ENCODE assay signal across 27 cellular contexts in the genomic region with DNA sequence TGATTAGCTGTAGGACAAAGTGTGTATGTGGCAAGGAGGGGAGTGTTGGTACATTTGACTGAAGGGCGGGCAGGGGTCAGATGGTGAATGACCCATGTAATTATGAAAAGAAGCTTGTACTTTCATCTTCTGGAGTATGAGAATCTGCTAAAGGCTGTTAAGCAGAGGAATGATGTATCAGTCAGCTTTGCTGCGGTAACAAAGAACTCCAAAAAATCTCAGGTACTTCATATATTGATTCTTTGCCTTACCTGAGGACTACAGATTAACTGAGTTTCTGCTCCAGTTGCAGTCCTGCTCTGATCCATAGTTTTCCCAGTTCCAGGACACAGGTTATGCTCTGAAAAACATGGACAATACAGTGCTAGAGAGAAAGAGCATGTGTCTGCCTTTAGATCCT.
"Had no signal": no experiment of that assay in that cellular context is flagged by ENCODE, and none has a peak within 500 bp of the region (broad histone marks: within the 10 kb centered on the region; RNA-seq: fewer than 3 reads in every experiment).

No MANE protein-coding gene starts in this region.

- H3K9me3 ChIP-seq: MG63 had no signal

- H3K4me3 ChIP-seq: MG63 had no signal

- H3K36me3 ChIP-seq: MG63 had no signal

- H3K27me3 ChIP-seq: MG63 had no signal

- DNase-seq: MG63, MM.1S, MV-4-11, NCI-H1092, NCI-H1092 treated with DMSO at 0.1 percent for 48 hours, NCI-H1105, NCI-H1105 treated with DMSO at 0.1 percent for 48 hours, NCI-H1417 treated with DMSO at 0.1 percent for 48 hours, NCI-H1436, NCI-H1436 treated with DMSO at 0.1 percent for 48 hours, NCI-H146, NCI-H1694, NCI-H1694 treated with DMSO at 0.1 percent for 48 hours, NCI-H187, NCI-H187 treated with DMSO at 0.1 percent for 48 hours, NCI-H1930, NCI-H2029, NCI-H2029 treated with DMSO at 0.1 percent for 48 hours, NCI-H2081, NCI-H2081 treated with DMSO at 0.1 percent for 48 hours, NCI-H2107, NCI-H2227 treated with DMSO at 0.1 percent for 48 hours, NCI-H226, NCI-H446, NCI-H446 treated with DMSO at 0.1 percent for 48 hours, NCI-H510A, NCI-H524 treated with DMSO at 0.1 percent for 48 hours had no signal
